ENCODE assay signal across 16 cellular contexts in the genomic region with DNA sequence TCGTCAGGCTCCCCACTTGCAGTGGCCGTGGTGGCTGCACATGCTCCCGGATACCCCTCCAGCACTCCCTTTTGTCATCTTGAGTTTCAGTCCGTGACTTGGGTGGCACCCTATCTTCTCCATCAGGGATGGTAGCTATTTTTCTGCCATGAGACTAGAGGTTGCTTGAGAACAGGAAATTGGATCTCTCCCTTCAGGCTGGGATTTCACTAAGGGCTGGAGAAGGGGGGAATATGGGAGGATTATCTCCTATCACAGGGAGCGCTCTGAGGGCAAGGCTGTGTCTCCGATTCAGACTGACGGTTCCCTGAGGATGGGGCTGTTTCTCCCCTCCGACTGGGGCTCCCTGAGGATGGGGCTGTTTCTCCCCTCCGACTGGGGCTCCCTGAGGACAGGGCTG.
DNase-seq lines count a peak whose midpoint lies in the region; ATAC-seq and TF ChIP-seq lines count a peak whose summit lies in the region.
"Had no signal": no experiment of that assay in that cellular context is flagged by ENCODE, and none has a peak within 500 bp of the region (broad histone marks: within the 10 kb centered on the region; RNA-seq: fewer than 3 reads in every experiment).

No MANE protein-coding gene starts in this region.

- H3K9me3 Mint-ChIP-seq in activated CD4-positive, alpha-beta T cell treated with anti-CD3 and anti-CD28 coated beads, Interleukin-2, amount 10 ng/mL, durations not matched to agents 24 days and 14 days: no peaks in the 10 kb centered on the region
- H3K9me3 Mint-ChIP-seq in activated CD4-positive, alpha-beta T cell treated with anti-CD3 and anti-CD28 coated beads for 36 hours (ENCODE audit: low read depth): no peaks in the 10 kb centered on the region

- H3K36me3 ChIP-seq in PC-9 (ENCODE audit: low read depth): no peaks in the 10 kb centered on the region
- no peaks in the 10 kb centered on the region for H3K36me3 ChIP-seq in smooth muscle cell (ENCODE audit: low read depth)
- no peaks in the 10 kb centered on the region for H3K36me3 ChIP-seq in stomach

- peak overlapping the region; percentile 58 for H3K4me2 ChIP-seq in PC-9
- H3K4me2 ChIP-seq in smooth muscle cell: peak overlapping the region; percentile 84

- no peak overlapping the region for H3K27ac Mint-ChIP-seq in activated CD4-positive, alpha-beta T cell treated with anti-CD3 and anti-CD28 coated beads, Interleukin-2, amount 10 ng/mL, durations not matched to agents 24 days and 14 days
- no peak overlapping the region for H3K27ac Mint-ChIP-seq in activated CD4-positive, alpha-beta T cell treated with anti-CD3 and anti-CD28 coated beads for 36 hours

- CTCF ChIA-PET in activated CD4-positive, alpha-beta T cell treated with anti-CD3 and anti-CD28 coated beads for 36 hours (lab: Charles Lee): interaction anchor here (1.1 kb wide), 1 partner anchor 75 kb away, joined by 3 read pairs; no protein-coding TSS in a partner anchor
- CTCF ChIA-PET in PC-9 (lab: Charles Lee): no interaction called here

- H3K36me3 Mint-ChIP-seq in activated CD4-positive, alpha-beta T cell treated with anti-CD3 and anti-CD28 coated beads, Interleukin-2, amount 10 ng/mL, durations not matched to agents 24 days and 14 days (ENCODE audit: low read depth): no peaks in the 10 kb centered on the region
- peaks cover 1% of the 10 kb centered on the region for H3K36me3 Mint-ChIP-seq in activated CD4-positive, alpha-beta T cell treated with anti-CD3 and anti-CD28 coated beads for 36 hours (ENCODE audit: low read depth)

- no peaks in the 10 kb centered on the region for H3K9me2 ChIP-seq in PC-9 (ENCODE audit: insufficient read depth)

- POLR2A ChIA-PET in activated CD4-positive, alpha-beta T cell treated with anti-CD3 and anti-CD28 coated beads for 36 hours (lab: Charles Lee): no interaction called here
- POLR2A ChIA-PET in PC-9 (lab: Charles Lee; ENCODE audit: unreplicated experiment): interaction anchor here (0.6 to 0.7 kb wide), 2 partner anchors 21 to 1019 kb away, joined by 3 to 7 read pairs; no protein-coding TSS in a partner anchor

- H3K4me1 ChIP-seq in PC-9 (replicated peaks; ENCODE audit: insufficient read depth) (peaks cover 75% of the 10 kb centered on the region), right cardiac atrium (ENCODE audit: control insufficient read depth, insufficient read depth, low read length) (no peaks in the 10 kb centered on the region), smooth muscle cell (ENCODE audit: low read depth) (peaks cover 31% of the 10 kb centered on the region), stomach (peaks cover 8 to 27% (median 17%) of the 10 kb centered on the region in 4 donors)

- H3K9me3 ChIP-seq in PC-9 (ENCODE audit: insufficient read depth, low read depth): no peaks in the 10 kb centered on the region
- H3K9me3 ChIP-seq in right cardiac atrium (ENCODE audit: control insufficient read depth, low read length): no peaks in the 10 kb centered on the region
- H3K9me3 ChIP-seq in smooth muscle cell (replicated peaks; ENCODE audit: low read depth): no peaks in the 10 kb centered on the region
- no peaks in the 10 kb centered on the region for H3K9me3 ChIP-seq in stomach
- H3K9me3 ChIP-seq: Caco-2 had no signal

- no peak for TF ChIP-seq POLR2A in stomach (IDR thresholded peaks at IDR 0.05)

- TF ChIP-seq EP300 in stomach (IDR thresholded peaks at IDR 0.05): no peak

- ATAC-seq in activated CD4-positive, alpha-beta T cell treated with anti-CD3 and anti-CD28 coated beads for 36 hours: no peak
- no peak for ATAC-seq in right cardiac atrium
- ATAC-seq: Panc1 had no signal

- 70% methylated on average over 9 of the region's 9 CpGs for WGBS in right cardiac atrium
- WGBS in smooth muscle cell (ENCODE audit: low lambda C conversion rate): 70% methylated on average over 9 of the region's 9 CpGs
- 82 to 94% (median 84%) methylated on average over 7 to 9 of the region's 9 CpGs for WGBS in stomach, 5 donors

- no peak for DNase-seq in activated CD4-positive, alpha-beta T cell treated with anti-CD3 and anti-CD28 coated beads, Interleukin-2, amount 10 ng/mL, durations not matched to agents 24 days and 14 days
- DNase-seq in activated CD4-positive, alpha-beta T cell treated with anti-CD3 and anti-CD28 coated beads for 36 hours: no peak
- DNase-seq in PC-9: no peak
- DNase-seq in right cardiac atrium: no peak
- DNase-seq in smooth muscle cell (lab: John Stamatoyannopoulos, UW; ENCODE audit: unreplicated experiment): no peak
- DNase-seq in stomach: no peak
- no peak for DNase-seq in activated CD8-positive, alpha-beta memory T cell treated with anti-CD3 and anti-CD28 coated beads, Interleukin-2, amount 50 U/mL, for 4 hours
- no peak for DNase-seq in mesenteric fat pad (ENCODE audit: low spot score)
- DNase-seq: activated naive CD4-positive, alpha-beta T cell treated with anti-CD3 and anti-CD28 coated beads, Interleukin-2, amount 50 U/mL, for 16 hours; central memory CD4-positive, alpha-beta T cell; foreskin melanocyte; GF-D8; Kasumi-1; NCI-H510A had no signal

- intact Hi-C loops in activated CD4-positive, alpha-beta T cell treated with anti-CD3 and anti-CD28 coated beads, Interleukin-2, amount 10 ng/mL, durations not matched to agents 24 days and 14 days (cut with micrococcal nuclease): no loop called here
- intact Hi-C loops in activated CD4-positive, alpha-beta T cell treated with anti-CD3 and anti-CD28 coated beads for 36 hours (cut with DNase I, micrococcal nuclease): loop anchor here (5.0 kb wide), 3 partner anchors 232 to 367 kb away; partner anchors contain the start of genes MAD2L1BP (in 1 of the 2) and VEGFA (in 1 of the 2)
- intact Hi-C loops in PC-9 (cut with micrococcal nuclease; ENCODE audit: unreplicated experiment): loop anchor here (5.0 to 10.0 kb wide), 2 partner anchors 38 to 169 kb away; no protein-coding TSS in a partner anchor
- intact Hi-C loops in right cardiac atrium (cut with DNase I): loop anchor here in 2 of 4 donors (10.0 kb wide), 1 partner anchor 71 kb away; no protein-coding TSS in a partner anchor
- intact Hi-C loops in stomach (cut with DNase I; ENCODE audit: low total_unique reads): no loop called here

- H3K4me1 Mint-ChIP-seq in activated CD4-positive, alpha-beta T cell treated with anti-CD3 and anti-CD28 coated beads, Interleukin-2, amount 10 ng/mL, durations not matched to agents 24 days and 14 days: peaks cover 4% of the 10 kb centered on the region
- H3K4me1 Mint-ChIP-seq in activated CD4-positive, alpha-beta T cell treated with anti-CD3 and anti-CD28 coated beads for 36 hours: peaks cover 11% of the 10 kb centered on the region

- no peak overlapping the region for H3K27ac ChIP-seq in PC-9
- peak overlapping the region; percentile 91 for H3K27ac ChIP-seq in right cardiac atrium (ENCODE audit: low read length)
- H3K27ac ChIP-seq in smooth muscle cell (ENCODE audit: low read depth): no peak overlapping the region
- no peak overlapping the region for H3K27ac ChIP-seq in stomach

- H3K27me3 Mint-ChIP-seq in activated CD4-positive, alpha-beta T cell treated with anti-CD3 and anti-CD28 coated beads, Interleukin-2, amount 10 ng/mL, durations not matched to agents 24 days and 14 days: peaks cover 35% of the 10 kb centered on the region
- peaks cover 16% of the 10 kb centered on the region for H3K27me3 Mint-ChIP-seq in activated CD4-positive, alpha-beta T cell treated with anti-CD3 and anti-CD28 coated beads for 36 hours

- no peak for TF ChIP-seq CTCF in PC-9 (conservative IDR thresholded peaks at IDR 0.05)
- no peak for TF ChIP-seq CTCF in smooth muscle cell (IDR thresholded peaks at IDR 0.05; ENCODE audit: borderline replicate concordance, insufficient read depth, poor library complexity, severe bottlenecking)
- no peak for TF ChIP-seq CTCF in stomach (IDR thresholded peaks at IDR 0.05)

- no peaks in the 10 kb centered on the region for H4K20me1 ChIP-seq in PC-9 (ENCODE audit: insufficient read depth)
- no peaks in the 10 kb centered on the region for H4K20me1 ChIP-seq in smooth muscle cell (ENCODE audit: low read depth)

- no peaks in the 10 kb centered on the region for H3K27me3 ChIP-seq in PC-9 (ENCODE audit: insufficient read depth, low read depth)
- no peaks in the 10 kb centered on the region for H3K27me3 ChIP-seq in right cardiac atrium (ENCODE audit: control insufficient read depth, insufficient read depth)
- no peaks in the 10 kb centered on the region for H3K27me3 ChIP-seq in smooth muscle cell (ENCODE audit: low read depth)
- peaks cover 0 to 68% (median 26%) of the 10 kb centered on the region in 3 donors for H3K27me3 ChIP-seq in stomach

- H2AFZ ChIP-seq in PC-9 (no peak overlapping the region), smooth muscle cell (ENCODE audit: low read depth) (no peak overlapping the region)

- H3K4me3 ChIP-seq in PC-9 (peak overlapping the region; percentile 12; the same call in 1 of the 2 replicates), right cardiac atrium (ENCODE audit: low read length) (no peak overlapping the region), smooth muscle cell (no peak overlapping the region), stomach (no peak overlapping the region)

- H3K4me3 Mint-ChIP-seq in activated CD4-positive, alpha-beta T cell treated with anti-CD3 and anti-CD28 coated beads, Interleukin-2, amount 10 ng/mL, durations not matched to agents 24 days and 14 days: peak overlapping the region; percentile 32
- no peak overlapping the region for H3K4me3 Mint-ChIP-seq in activated CD4-positive, alpha-beta T cell treated with anti-CD3 and anti-CD28 coated beads for 36 hours

- BruUV-seq in PC-9 (replicated peaks; lab: Mats Ljungman, UMichigan): no TSS peak

- H3K9ac ChIP-seq in smooth muscle cell (ENCODE audit: low read depth): no peak overlapping the region

- peaks cover 23% of the 10 kb centered on the region for H3K79me2 ChIP-seq in PC-9 (ENCODE audit: low read depth)
- no peaks in the 10 kb centered on the region for H3K79me2 ChIP-seq in smooth muscle cell (ENCODE audit: low read depth)

- H3F3A ChIP-seq in PC-9 (ENCODE audit: insufficient read depth, low read depth) (peaks cover 38% of the 10 kb centered on the region), smooth muscle cell (ENCODE audit: low read depth) (peaks cover 5% of the 10 kb centered on the region)

Comparison
In these comparisons a context has a peak if more than half of its experiments do, and no peak if none do; other contexts are left out.
1. intact Hi-C loops: an anchor here in activated CD4-positive, alpha-beta T cell treated with anti-CD3 and anti-CD28 coated beads for 36 hours (5.0 kb wide) and PC-9 (5.0 to 10.0 kb wide); none called in activated CD4-positive, alpha-beta T cell treated with anti-CD3 and anti-CD28 coated beads, Interleukin-2, amount 10 ng/mL, durations not matched to agents 24 days and 14 days and stomach.